In genomic region chr3:14861451-14862302, GRCh38 we compare ENCODE assay signal across 22 cellular contexts. TPM values are rescaled to one million over a fixed set of nuclear protein-coding genes. Genes with fewer than 3 reads are reported as not detected.
A peak's percentile ranks its signal among the peaks of the same experiment; 100 is the strongest.
DNase-seq lines count a peak whose midpoint lies in the region; ATAC-seq and TF ChIP-seq lines count a peak whose summit lies in the region.
"Had no signal": no experiment of that assay in that cellular context is flagged by ENCODE, and none has a peak within 500 bp of the region (broad histone marks: within the 10 kb centered on the region; RNA-seq: fewer than 3 reads in every experiment).

No MANE protein-coding gene starts in this region.

- ATAC-seq in Right ventricle myocardium superior (ENCODE audit: poor library complexity) = peak; percentile 65
- peak; percentile 15 for ATAC-seq in upper lobe of right lung
- ATAC-seq: activated T-cell treated with anti-CD3 and anti-CD28 coated beads, Interleukin-2, amount 50 U/mL, for 4 hours; T-cell had no signal

- H3F3A ChIP-seq in neural progenitor cell (ENCODE audit: low read depth) = no peaks in the 10 kb centered on the region

- H3K27ac Mint-ChIP-seq in neural progenitor cell = no peak overlapping the region
- no peak overlapping the region for H3K27ac Mint-ChIP-seq in T-helper 2 cell treated with Interferon-gamma antibody and Interleukin-4, amounts not matched to agents 5 μg/mL and 100 μg/mL, for 36 hours
- H3K27ac Mint-ChIP-seq: activated CD4-positive, alpha-beta memory T cell treated with anti-CD3 and anti-CD28 coated beads for 36 hours; activated naive CD4-positive, alpha-beta T cell treated with anti-CD3 and anti-CD28 coated beads, Interleukin-2, amount 50 U/mL, for 24 hours; stimulated activated naive CD8-positive, alpha-beta T cell treated with anti-CD3 and anti-CD28 coated beads, Interleukin-15, Interleukin-2, amounts not matched to agents 100 ng/mL and 50 ng/mL, for 24 hours; T-cell had no signal

- H3K36me3 Mint-ChIP-seq in neural progenitor cell = no peaks in the 10 kb centered on the region
- no peaks in the 10 kb centered on the region for H3K36me3 Mint-ChIP-seq in T-helper 2 cell treated with Interferon-gamma antibody and Interleukin-4, amounts not matched to agents 5 μg/mL and 100 μg/mL, for 36 hours (ENCODE audit: low read depth)
- H3K36me3 Mint-ChIP-seq: activated CD4-positive, alpha-beta memory T cell treated with anti-CD3 and anti-CD28 coated beads for 36 hours; activated naive CD4-positive, alpha-beta T cell treated with anti-CD3 and anti-CD28 coated beads, Interleukin-2, amount 50 U/mL, for 24 hours; T-cell had no signal

- peaks cover 10% of the 10 kb centered on the region for H3K27me3 Mint-ChIP-seq in neural progenitor cell (ENCODE audit: insufficient read depth, low read depth)
- H3K27me3 Mint-ChIP-seq in T-helper 2 cell treated with Interferon-gamma antibody and Interleukin-4, amounts not matched to agents 5 μg/mL and 100 μg/mL, for 36 hours (ENCODE audit: low read depth) = peaks cover 12% of the 10 kb centered on the region
- H3K27me3 Mint-ChIP-seq: activated naive CD4-positive, alpha-beta T cell treated with anti-CD3 and anti-CD28 coated beads, Interleukin-2, amount 50 U/mL, for 24 hours had no signal

- H3K4me3 ChIP-seq in neural progenitor cell (no peak overlapping the region), upper lobe of right lung (no peak overlapping the region)
- H3K4me3 ChIP-seq: coronary artery had no signal

- no peaks in the 10 kb centered on the region for H4K20me1 ChIP-seq in neural progenitor cell (ENCODE audit: low read depth)

- intact Hi-C loops in Right ventricle myocardium superior (cut with DNase I) = no loop called here
- intact Hi-C loops in cardiac septum (cut with DNase I) = loop anchor here (5.0 kb wide), 2 partner anchors 54 to 69 kb away; no protein-coding TSS in a partner anchor
- intact Hi-C loops in head of caudate nucleus (cut with DNase I) = no loop called here
- intact Hi-C loops in upper lobe of right lung (cut with DNase I) = no loop called here

- peak overlapping the region; percentile 39 for H2AFZ ChIP-seq in neural progenitor cell (replicated peaks)

- H3K4me3 Mint-ChIP-seq in neural progenitor cell = no peak overlapping the region
- no peak overlapping the region for H3K4me3 Mint-ChIP-seq in T-helper 2 cell treated with Interferon-gamma antibody and Interleukin-4, amounts not matched to agents 5 μg/mL and 100 μg/mL, for 36 hours
- H3K4me3 Mint-ChIP-seq: activated CD4-positive, alpha-beta memory T cell treated with anti-CD3 and anti-CD28 coated beads for 36 hours; activated naive CD4-positive, alpha-beta T cell treated with anti-CD3 and anti-CD28 coated beads, Interleukin-2, amount 50 U/mL, for 24 hours; activated T-cell treated with anti-CD3 and anti-CD28 coated beads, Interleukin-2, amount 50 U/mL, for 4 hours; stimulated activated naive CD8-positive, alpha-beta T cell treated with anti-CD3 and anti-CD28 coated beads, Interleukin-15, Interleukin-2, amounts not matched to agents 100 ng/mL and 50 ng/mL, for 24 hours; T-cell had no signal

- H3K27me3 ChIP-seq in neural progenitor cell (no peaks in the 10 kb centered on the region), upper lobe of right lung (no peaks in the 10 kb centered on the region)

- peaks cover 6% of the 10 kb centered on the region for H3K4me1 Mint-ChIP-seq in neural progenitor cell
- no peaks in the 10 kb centered on the region for H3K4me1 Mint-ChIP-seq in T-helper 2 cell treated with Interferon-gamma antibody and Interleukin-4, amounts not matched to agents 5 μg/mL and 100 μg/mL, for 36 hours (ENCODE audit: low read depth)
- H3K4me1 Mint-ChIP-seq: activated naive CD4-positive, alpha-beta T cell treated with anti-CD3 and anti-CD28 coated beads, Interleukin-2, amount 50 U/mL, for 24 hours had no signal

- H3K9ac ChIP-seq in neural progenitor cell = no peak overlapping the region

- no peak for DNase-seq in Right ventricle myocardium superior
- no peak for DNase-seq in cardiac septum (ENCODE audit: low spot score)
- DNase-seq in head of caudate nucleus = peak in 38 of 42 donors; percentile 13 to 90 (median 56)
- no peak for DNase-seq in neural progenitor cell (ENCODE audit: low spot score)
- DNase-seq in upper lobe of right lung = no peak
- DNase-seq in AML-193 (lab: John Stamatoyannopoulos, UW) = no peak
- DNase-seq in T-helper 2 cell treated with Interferon-gamma antibody and Interleukin-4, amounts not matched to agents 5 μg/mL and 100 μg/mL, for 36 hours (ENCODE audit: low spot score) = no peak
- DNase-seq in cerebellum (ENCODE audit: low spot score) = no peak
- DNase-seq: activated CD4-positive, alpha-beta memory T cell treated with anti-CD3 and anti-CD28 coated beads for 36 hours; activated T-cell treated with anti-CD3 and anti-CD28 coated beads, Interleukin-2, amount 50 U/mL, for 4 hours; GOT3; Karpas-422; kidney glomerular epithelial cell; NCI-H1105 treated with DMSO at 0.1 percent for 48 hours; NCI-H524; T-cell had no signal

- H3K9me3 ChIP-seq in neural progenitor cell (ENCODE audit: low read depth) (no peaks in the 10 kb centered on the region), upper lobe of right lung (no peaks in the 10 kb centered on the region)
- H3K9me3 ChIP-seq: neutrophil had no signal

- no peak overlapping the region for H3K4me2 ChIP-seq in neural progenitor cell

- H3K79me2 ChIP-seq in neural progenitor cell (ENCODE audit: low read depth) = no peaks in the 10 kb centered on the region

- no peaks in the 10 kb centered on the region for H3K9me3 Mint-ChIP-seq in neural progenitor cell
- H3K9me3 Mint-ChIP-seq in T-helper 2 cell treated with Interferon-gamma antibody and Interleukin-4, amounts not matched to agents 5 μg/mL and 100 μg/mL, for 36 hours = no peaks in the 10 kb centered on the region
- H3K9me3 Mint-ChIP-seq: activated CD4-positive, alpha-beta memory T cell treated with anti-CD3 and anti-CD28 coated beads for 36 hours; activated naive CD4-positive, alpha-beta T cell treated with anti-CD3 and anti-CD28 coated beads, Interleukin-2, amount 50 U/mL, for 24 hours; activated T-cell treated with anti-CD3 and anti-CD28 coated beads, Interleukin-2, amount 50 U/mL, for 4 hours; stimulated activated naive CD8-positive, alpha-beta T cell treated with anti-CD3 and anti-CD28 coated beads, Interleukin-15, Interleukin-2, amounts not matched to agents 100 ng/mL and 50 ng/mL, for 24 hours; T-cell had no signal

- H3K4me1 ChIP-seq in neural progenitor cell (peaks cover 7% of the 10 kb centered on the region), upper lobe of right lung (peaks cover 28% of the 10 kb centered on the region)

- H3K36me3 ChIP-seq in neural progenitor cell (no peaks in the 10 kb centered on the region), upper lobe of right lung (no peaks in the 10 kb centered on the region)
- H3K36me3 ChIP-seq: neutrophil had no signal

- no peak overlapping the region for H3K27ac ChIP-seq in neural progenitor cell
- peak overlapping the region; percentile 60 for H3K27ac ChIP-seq in upper lobe of right lung
- H3K27ac ChIP-seq: C4-2B, neutrophil had no signal

- no peak for TF ChIP-seq CTCF in neural progenitor cell (IDR thresholded peaks at IDR 0.05)
- no peak for TF ChIP-seq CTCF in upper lobe of right lung (IDR thresholded peaks at IDR 0.05)

RNA-seq across cellular contexts. Expression of gene FGD5, which starts 42.9 kb away (rescaled TPM):
- total RNA-seq in Right ventricle myocardium superior (15.2 TPM), cardiac septum (15.6 TPM), neural progenitor cell (ENCODE audit: low replicate concordance) (0.24 and 0.25 TPM in 2 replicates), upper lobe of right lung (84.2 TPM), cerebellum (4.7 TPM)
- total RNA-seq: HT1080 had no signal

Comparison
In these comparisons a context has a peak if more than half of its experiments do, and no peak if none do; other contexts are left out.
1. DNase-seq: peak in head of caudate nucleus (38 of 42); none in Right ventricle myocardium superior (single experiment), cardiac septum (single experiment), neural progenitor cell (single experiment), upper lobe of right lung (single experiment), AML-193 (0 of 2), T-helper 2 cell treated with Interferon-gamma antibody and Interleukin-4, amounts not matched to agents 5 μg/mL and 100 μg/mL, for 36 hours (single experiment) and cerebellum (single experiment).